In the genomic region with DNA sequence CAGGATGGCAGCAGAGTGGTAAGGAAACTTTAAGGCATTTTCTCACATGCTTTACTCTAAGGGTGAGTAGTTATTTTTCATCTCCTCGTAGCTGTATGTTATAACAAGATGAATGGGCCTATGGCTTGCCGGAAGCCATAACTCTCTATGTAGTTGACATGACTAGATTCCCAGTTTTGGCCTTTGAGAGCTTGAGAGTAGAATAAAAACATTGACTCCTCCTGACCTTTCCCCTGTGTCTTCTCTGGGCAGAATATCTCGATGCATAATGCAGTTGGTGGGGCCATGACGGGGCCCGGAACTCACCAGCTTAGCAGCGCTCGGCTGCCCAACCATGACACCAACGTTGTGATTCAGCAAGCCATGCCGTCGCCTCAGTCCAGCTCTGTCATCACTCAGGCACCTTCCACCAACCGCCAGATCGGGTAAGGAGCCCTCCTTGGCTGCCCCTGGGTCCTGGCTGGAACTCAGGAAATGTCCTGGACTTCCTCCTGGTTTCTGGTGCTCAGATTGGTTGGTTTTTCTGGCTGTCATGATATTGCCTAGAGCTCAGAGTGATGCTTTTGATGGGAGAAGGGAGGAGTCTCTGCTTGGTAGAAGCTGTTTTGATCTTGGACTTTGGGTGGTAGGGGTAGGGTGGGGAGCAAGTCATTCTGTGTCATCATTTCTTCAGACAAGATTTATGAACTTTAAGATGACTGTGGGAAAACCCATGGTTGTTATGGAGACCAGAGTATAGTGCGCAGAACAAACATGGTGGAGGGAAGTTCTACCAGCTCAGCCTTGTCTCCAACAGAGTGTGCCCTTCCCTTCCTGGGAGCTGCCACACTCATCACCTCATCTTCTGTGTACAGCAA, we compare ENCODE assay signal across 9 cellular contexts.
DNase-seq lines count a peak whose midpoint lies in the region; ATAC-seq lines count a peak whose summit lies in the region.
"Had no signal": no experiment of that assay in that cellular context is flagged by ENCODE, and none has a peak within 500 bp of the region (broad histone marks: within the 10 kb centered on the region; RNA-seq: fewer than 3 reads in every experiment).

No MANE protein-coding gene starts in this region.

- no peaks in the 10 kb centered on the region for H3K36me3 Mint-ChIP-seq in naive B cell

- peaks cover 21% of the 10 kb centered on the region for H3K36me3 ChIP-seq in MG63

- H3K27me3 ChIP-seq in MG63, result no peaks in the 10 kb centered on the region

- ATAC-seq in GM18861 (IDR thresholded peaks at IDR 0.05; ENCODE audit: unreplicated experiment) (peak; percentile 88), HG02588 (IDR thresholded peaks at IDR 0.05; ENCODE audit: unreplicated experiment) (peak; percentile 76), HG03571 (IDR thresholded peaks at IDR 0.05; ENCODE audit: unreplicated experiment) (peak; percentile 75), naive B cell (ENCODE audit: low read depth in 2 of 2) (peak; percentile 64 to 83)

- H3K4me3 ChIP-seq in MG63, result no peak overlapping the region

- no peaks in the 10 kb centered on the region for H3K9me3 Mint-ChIP-seq in naive B cell

- H3K4me3 Mint-ChIP-seq in naive B cell, result no peak overlapping the region

- H3K27ac Mint-ChIP-seq in naive B cell, result peak overlapping the region in 1 of 6 donors; percentile 31

- peaks cover 4 to 20% (median 14%) of the 10 kb centered on the region in 3 donors for H3K4me1 Mint-ChIP-seq in naive B cell

- no peak for DNase-seq in naive B cell
- no peak for DNase-seq in MG63
- no peak for DNase-seq in ureter (ENCODE audit: low spot score)
- no peak for DNase-seq in dedifferentiated amniotic fluid mesenchymal stem cell (ENCODE audit: extremely low spot score)
- no peak for DNase-seq in NCI-H2171 (lab: John Stamatoyannopoulos, UW)
- DNase-seq: nucleus accumbens had no signal

- no peaks in the 10 kb centered on the region for H3K9me3 ChIP-seq in MG63

- H3K27me3 Mint-ChIP-seq in naive B cell, result peaks cover 5 to 30% (median 6%) of the 10 kb centered on the region in 3 donors
